ENCODE assay signal across 16 cellular contexts in the genomic region with DNA sequence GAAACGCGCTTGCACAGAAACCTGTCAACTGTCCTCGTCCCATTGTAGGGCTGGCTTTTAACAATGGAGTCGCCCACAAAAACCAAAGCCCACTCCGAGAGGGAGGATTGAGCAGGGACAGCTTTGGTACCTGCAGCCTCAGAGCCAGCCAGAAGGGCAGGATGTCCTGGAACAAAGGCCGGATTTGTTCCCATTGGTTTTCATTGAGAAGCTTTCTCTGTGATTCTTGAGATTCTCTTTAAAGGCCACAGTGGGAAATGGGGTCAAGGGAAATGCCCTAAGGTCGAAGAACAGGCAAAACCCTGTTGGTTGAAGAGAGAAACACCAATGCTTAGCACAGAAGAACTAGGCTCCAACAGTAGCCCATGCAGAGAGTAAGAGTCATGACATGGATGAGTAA.
DNase-seq lines count a peak whose midpoint lies in the region; ATAC-seq and TF ChIP-seq lines count a peak whose summit lies in the region.
"Had no signal": no experiment of that assay in that cellular context is flagged by ENCODE, and none has a peak within 500 bp of the region (broad histone marks: within the 10 kb centered on the region; RNA-seq: fewer than 3 reads in every experiment).

No MANE protein-coding gene starts in this region.

- H3K9me3 Mint-ChIP-seq in glutamatergic neuron (ENCODE audit: unreplicated experiment): peaks cover 2% of the 10 kb centered on the region
- H3K9me3 Mint-ChIP-seq: CD14-positive monocyte; CD8-positive, alpha-beta T cell had no signal

- H3K27ac ChIP-seq in BLaER1 (peak overlapping the region; percentile 97; the same call in 1 of the 2 replicates), RWPE2 (ENCODE audit: poor library complexity, severe bottlenecking) (no peak overlapping the region), sigmoid colon (no peak overlapping the region)

- DNase-seq in RWPE2 (ENCODE audit: low spot score): peak; percentile 1
- peak; percentile 5 for DNase-seq in glutamatergic neuron
- DNase-seq in sigmoid colon: peak; percentile 19
- DNase-seq in stimulated activated CD4-positive, alpha-beta T cell treated with anti-CD3 and anti-CD28 coated beads, Interleukin-2, amount 100 ng/mL, for 48 hours: no peak
- no peak for DNase-seq in NCI-H2196 (lab: John Stamatoyannopoulos, UW; ENCODE audit: unreplicated experiment)
- DNase-seq: CD8-positive, alpha-beta T cell; COR-L47; DMS153; DND-41; GDM1; GOT3 had no signal

- peak overlapping the region; percentile 18; the same call in 1 of the 2 replicates for H3K9ac ChIP-seq in BLaER1

- WGBS in sigmoid colon, 2 donors: 80 to 90% methylated on average over 7 of the region's 7 CpGs

- intact Hi-C loops in sigmoid colon (cut with DNase I): no loop called here

- H3K36me3 ChIP-seq in BLaER1 (no peaks in the 10 kb centered on the region), RWPE2 (ENCODE audit: low read depth) (no peaks in the 10 kb centered on the region), sigmoid colon (no peaks in the 10 kb centered on the region)
- H3K36me3 ChIP-seq: HAP-1 had no signal

- TF ChIP-seq CTCF in RWPE2 (IDR thresholded peaks at IDR 0.05; ENCODE audit: poor library complexity, severe bottlenecking): no peak
- TF ChIP-seq CTCF in glutamatergic neuron (IDR thresholded peaks at IDR 0.05; ENCODE audit: partially characterized antibody, unreplicated experiment): no peak
- TF ChIP-seq CTCF in sigmoid colon (IDR thresholded peaks at IDR 0.05): no peak

- H3K27ac Mint-ChIP-seq in glutamatergic neuron (ENCODE audit: unreplicated experiment): no peak overlapping the region
- H3K27ac Mint-ChIP-seq: B cell; CD14-positive monocyte; CD8-positive, alpha-beta T cell had no signal

- no peaks in the 10 kb centered on the region for H3K9me3 ChIP-seq in BLaER1
- H3K9me3 ChIP-seq in RWPE2 (ENCODE audit: severe bottlenecking): no peaks in the 10 kb centered on the region
- H3K9me3 ChIP-seq in sigmoid colon: no peaks in the 10 kb centered on the region
- H3K9me3 ChIP-seq: HAP-1 had no signal

- H3K36me3 Mint-ChIP-seq in glutamatergic neuron (ENCODE audit: unreplicated experiment): no peaks in the 10 kb centered on the region
- H3K36me3 Mint-ChIP-seq: CD14-positive monocyte; CD8-positive, alpha-beta T cell had no signal

- H3K4me3 Mint-ChIP-seq in glutamatergic neuron (ENCODE audit: unreplicated experiment): no peak overlapping the region
- H3K4me3 Mint-ChIP-seq: B cell; CD14-positive monocyte; CD8-positive, alpha-beta T cell had no signal

- H3K27me3 Mint-ChIP-seq in glutamatergic neuron (ENCODE audit: unreplicated experiment): peaks cover 8% of the 10 kb centered on the region

- H4K20me1 ChIP-seq in BLaER1: no peaks in the 10 kb centered on the region

- TF ChIP-seq EP300 in sigmoid colon (IDR thresholded peaks at IDR 0.05): no peak

- peaks cover 24% of the 10 kb centered on the region for H3K4me1 Mint-ChIP-seq in glutamatergic neuron (ENCODE audit: low read depth, unreplicated experiment)

- peak overlapping the region; percentile 94 for H3K4me2 ChIP-seq in BLaER1

- no peaks in the 10 kb centered on the region for H3K27me3 ChIP-seq in BLaER1
- H3K27me3 ChIP-seq in RWPE2 (ENCODE audit: insufficient read depth, poor library complexity, severe bottlenecking): peaks cover 45% of the 10 kb centered on the region
- peaks cover 0 to 8% (median 0%) of the 10 kb centered on the region in 3 donors for H3K27me3 ChIP-seq in sigmoid colon

- TF ChIP-seq POLR2A in sigmoid colon (IDR thresholded peaks at IDR 0.05): no peak

- ATAC-seq in RWPE2 (ENCODE audit: low read depth): no peak
- no peak for ATAC-seq in GM21619 (IDR thresholded peaks at IDR 0.05; ENCODE audit: unreplicated experiment)
- ATAC-seq: CD8-positive, alpha-beta T cell had no signal

- H3K4me1 ChIP-seq in BLaER1: peaks cover 51% of the 10 kb centered on the region
- H3K4me1 ChIP-seq in RWPE2 (ENCODE audit: insufficient read depth, poor library complexity, severe bottlenecking): no peaks in the 10 kb centered on the region
- H3K4me1 ChIP-seq in sigmoid colon: no peaks in the 10 kb centered on the region
- H3K4me1 ChIP-seq: HAP-1 had no signal

- H3K4me3 ChIP-seq in BLaER1 (no peak overlapping the region), RWPE2 (ENCODE audit: severe bottlenecking) (no peak overlapping the region), sigmoid colon (no peak overlapping the region)
- H3K4me3 ChIP-seq: HAP-1 had no signal

Comparison
In these comparisons a context has a peak if more than half of its experiments do, and no peak if none do; other contexts are left out.
1. DNase-seq: peak in RWPE2 (single experiment), glutamatergic neuron (single experiment) and sigmoid colon (single experiment); none in stimulated activated CD4-positive, alpha-beta T cell treated with anti-CD3 and anti-CD28 coated beads, Interleukin-2, amount 100 ng/mL, for 48 hours (0 of 2) and NCI-H2196 (single experiment).